Comparison of ENCODE assay signal across 1 cellular context in the genomic region with DNA sequence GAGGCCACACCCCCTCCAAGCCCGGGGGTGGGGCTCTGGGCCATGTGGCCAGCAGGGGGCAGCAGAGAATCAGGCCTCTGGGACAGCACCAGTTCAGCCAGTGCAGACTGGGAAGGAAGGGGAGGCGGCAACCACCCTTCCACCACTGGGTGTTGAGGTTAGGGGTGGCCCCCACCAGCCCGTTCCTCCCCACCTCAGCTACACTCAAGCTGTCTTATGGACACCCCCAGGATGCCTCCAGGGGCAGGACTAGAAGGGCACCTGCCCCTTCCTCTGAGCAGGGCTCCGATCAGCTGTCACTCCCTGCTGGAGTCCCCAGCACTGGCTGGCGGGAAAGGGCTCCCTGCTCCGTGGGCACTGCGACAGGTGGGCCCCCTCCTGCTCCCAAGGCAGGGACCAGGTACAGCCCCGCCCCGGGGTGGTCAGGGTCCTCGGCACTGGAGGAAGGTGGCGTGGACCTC.
TF ChIP-seq lines count a peak whose summit lies in the region.

No MANE protein-coding gene starts in this region.

TF ChIP-seq in HepG2, 621 proteins besides CTCF, POLR2A, EP300 and RAD21 (continued from another document and continues in another):
- TF ChIP-seq SAP130 (CRISPR knock-in tag; IDR thresholded peaks at IDR 0.05; ENCODE audit: low read depth) (peak; percentile 75), RFXAP (CRISPR knock-in tag; IDR thresholded peaks at IDR 0.05; ENCODE audit: borderline replicate concordance) (no peak), NFE2L2 (IDR thresholded peaks at IDR 0.05; ENCODE audit: low read length) (no peak), ZNF383 (CRISPR knock-in tag; IDR thresholded peaks at IDR 0.05; ENCODE audit: borderline replicate concordance) (no peak), MAF1 (CRISPR knock-in tag; IDR thresholded peaks at IDR 0.05; ENCODE audit: borderline replicate concordance) (no peak), LCORL (IDR thresholded peaks at IDR 0.05) (no peak), LCORL (CRISPR knock-in tag; IDR thresholded peaks at IDR 0.05) (no peak), GTF3A (CRISPR knock-in tag; conservative IDR thresholded peaks at IDR 0.05) (no peak), IRF9 (CRISPR knock-in tag; IDR thresholded peaks at IDR 0.05; ENCODE audit: borderline replicate concordance) (no peak; the same call in 1 of the 2 replicates), GZF1 (CRISPR knock-in tag; IDR thresholded peaks at IDR 0.05) (no peak), BCL3 (CRISPR knock-in tag; IDR thresholded peaks at IDR 0.05) (no peak), PHF21A (CRISPR knock-in tag; IDR thresholded peaks at IDR 0.05) (no peak), SRSF9 (IDR thresholded peaks at IDR 0.05; ENCODE audit: borderline replicate concordance, insufficient read depth, low read depth, low read length, poor library complexity, severe bottlenecking) (no peak), TEF (CRISPR knock-in tag; IDR thresholded peaks at IDR 0.05) (no peak), GATAD1 (CRISPR knock-in tag; IDR thresholded peaks at IDR 0.05) (0 out of 2 replicates have a peak, but pooled peaks have one; percentile 31), HNF4G (IDR thresholded peaks at IDR 0.05; ENCODE audit: borderline replicate concordance, low read depth, low read length) (no peak), HNF4G (CRISPR knock-in tag; IDR thresholded peaks at IDR 0.05; ENCODE audit: borderline replicate concordance, low read depth) (no peak; the same call in 1 of the 2 replicates), HNRNPK (IDR thresholded peaks at IDR 0.05; ENCODE audit: low read depth, low read length, poor library complexity, severe bottlenecking) (no peak), NFRKB (IDR thresholded peaks at IDR 0.05) (no peak), ZNF331 (CRISPR knock-in tag; IDR thresholded peaks at IDR 0.05) (peak; percentile 72; the same call in 1 of the 2 replicates), ZNF800 (CRISPR knock-in tag; IDR thresholded peaks at IDR 0.05) (no peak), ZNF879 (CRISPR knock-in tag; IDR thresholded peaks at IDR 0.05) (no peak), ZNF256 (CRISPR knock-in tag; conservative IDR thresholded peaks at IDR 0.05) (no peak), HHEX (CRISPR knock-in tag; IDR thresholded peaks at IDR 0.05) (no peak), PAF1 (CRISPR knock-in tag; IDR thresholded peaks at IDR 0.05) (0 out of 2 replicates have a peak, but pooled peaks have one; percentile 36), TOPORS (CRISPR knock-in tag; IDR thresholded peaks at IDR 0.05) (no peak), U2AF2 (IDR thresholded peaks at IDR 0.05; ENCODE audit: low read depth, low read length) (no peak), ZNF761 (CRISPR knock-in tag; conservative IDR thresholded peaks at IDR 0.05) (no peak), XRCC5 (optimal IDR thresholded peaks at IDR 0.05; ENCODE audit: low read length) (peak; percentile 97), ZNF772 (CRISPR knock-in tag; IDR thresholded peaks at IDR 0.05) (peak; percentile 78; the same call in 1 of the 2 replicates), SMARCC2 (IDR thresholded peaks at IDR 0.05) (no peak), ZNF121 (CRISPR knock-in tag; IDR thresholded peaks at IDR 0.05) (no peak), DDIT3 (CRISPR knock-in tag; IDR thresholded peaks at IDR 0.05) (no peak), ZUFSP (CRISPR knock-in tag; IDR thresholded peaks at IDR 0.05; ENCODE audit: borderline replicate concordance) (no peak), ZNF577 (CRISPR knock-in tag; IDR thresholded peaks at IDR 0.05; ENCODE audit: borderline replicate concordance, low read depth) (no peak), ZNF569 (CRISPR knock-in tag; IDR thresholded peaks at IDR 0.05; ENCODE audit: borderline replicate concordance) (no peak), MYNN (CRISPR knock-in tag; IDR thresholded peaks at IDR 0.05; ENCODE audit: low read depth) (peak; percentile 59; the same call in 1 of the 2 replicates), BHLHE40 (IDR thresholded peaks at IDR 0.05; ENCODE audit: low read length) (no peak)
- TF ChIP-seq, protein P1, sequence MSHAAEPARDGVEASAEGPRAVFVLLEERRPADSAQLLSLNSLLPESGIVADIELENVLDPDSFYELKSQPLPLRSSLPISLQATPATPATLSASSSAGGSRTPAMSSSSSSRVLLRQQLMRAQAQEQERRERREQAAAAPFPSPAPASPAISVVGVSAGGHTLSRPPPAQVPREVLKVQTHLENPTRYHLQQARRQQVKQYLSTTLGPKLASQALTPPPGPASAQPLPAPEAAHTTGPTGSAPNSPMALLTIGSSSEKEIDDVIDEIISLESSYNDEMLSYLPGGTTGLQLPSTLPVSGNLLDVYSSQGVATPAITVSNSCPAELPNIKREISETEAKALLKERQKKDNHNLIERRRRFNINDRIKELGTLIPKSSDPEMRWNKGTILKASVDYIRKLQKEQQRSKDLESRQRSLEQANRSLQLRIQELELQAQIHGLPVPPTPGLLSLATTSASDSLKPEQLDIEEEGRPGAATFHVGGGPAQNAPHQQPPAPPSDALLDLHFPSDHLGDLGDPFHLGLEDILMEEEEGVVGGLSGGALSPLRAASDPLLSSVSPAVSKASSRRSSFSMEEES (CRISPR knock-in tag; IDR thresholded peaks at IDR 0.05): 0 out of 2 replicates have a peak, but pooled peaks have one; percentile 41
- TF ChIP-seq, protein P2, sequence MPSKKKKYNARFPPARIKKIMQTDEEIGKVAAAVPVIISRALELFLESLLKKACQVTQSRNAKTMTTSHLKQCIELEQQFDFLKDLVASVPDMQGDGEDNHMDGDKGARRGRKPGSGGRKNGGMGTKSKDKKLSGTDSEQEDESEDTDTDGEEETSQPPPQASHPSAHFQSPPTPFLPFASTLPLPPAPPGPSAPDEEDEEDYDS (CRISPR knock-in tag; IDR thresholded peaks at IDR 0.05): no peak; the same call in 1 of the 2 replicates
- TF ChIP-seq, protein P3, sequence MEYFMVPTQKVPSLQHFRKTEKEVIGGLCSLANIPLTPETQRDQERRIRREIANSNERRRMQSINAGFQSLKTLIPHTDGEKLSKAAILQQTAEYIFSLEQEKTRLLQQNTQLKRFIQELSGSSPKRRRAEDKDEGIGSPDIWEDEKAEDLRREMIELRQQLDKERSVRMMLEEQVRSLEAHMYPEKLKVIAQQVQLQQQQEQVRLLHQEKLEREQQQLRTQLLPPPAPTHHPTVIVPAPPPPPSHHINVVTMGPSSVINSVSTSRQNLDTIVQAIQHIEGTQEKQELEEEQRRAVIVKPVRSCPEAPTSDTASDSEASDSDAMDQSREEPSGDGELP (IDR thresholded peaks at IDR 0.05; ENCODE audit: borderline replicate concordance, low read depth): peak; percentile 18; the same call in 1 of the 2 replicates
- TF ChIP-seq, protein P4, sequence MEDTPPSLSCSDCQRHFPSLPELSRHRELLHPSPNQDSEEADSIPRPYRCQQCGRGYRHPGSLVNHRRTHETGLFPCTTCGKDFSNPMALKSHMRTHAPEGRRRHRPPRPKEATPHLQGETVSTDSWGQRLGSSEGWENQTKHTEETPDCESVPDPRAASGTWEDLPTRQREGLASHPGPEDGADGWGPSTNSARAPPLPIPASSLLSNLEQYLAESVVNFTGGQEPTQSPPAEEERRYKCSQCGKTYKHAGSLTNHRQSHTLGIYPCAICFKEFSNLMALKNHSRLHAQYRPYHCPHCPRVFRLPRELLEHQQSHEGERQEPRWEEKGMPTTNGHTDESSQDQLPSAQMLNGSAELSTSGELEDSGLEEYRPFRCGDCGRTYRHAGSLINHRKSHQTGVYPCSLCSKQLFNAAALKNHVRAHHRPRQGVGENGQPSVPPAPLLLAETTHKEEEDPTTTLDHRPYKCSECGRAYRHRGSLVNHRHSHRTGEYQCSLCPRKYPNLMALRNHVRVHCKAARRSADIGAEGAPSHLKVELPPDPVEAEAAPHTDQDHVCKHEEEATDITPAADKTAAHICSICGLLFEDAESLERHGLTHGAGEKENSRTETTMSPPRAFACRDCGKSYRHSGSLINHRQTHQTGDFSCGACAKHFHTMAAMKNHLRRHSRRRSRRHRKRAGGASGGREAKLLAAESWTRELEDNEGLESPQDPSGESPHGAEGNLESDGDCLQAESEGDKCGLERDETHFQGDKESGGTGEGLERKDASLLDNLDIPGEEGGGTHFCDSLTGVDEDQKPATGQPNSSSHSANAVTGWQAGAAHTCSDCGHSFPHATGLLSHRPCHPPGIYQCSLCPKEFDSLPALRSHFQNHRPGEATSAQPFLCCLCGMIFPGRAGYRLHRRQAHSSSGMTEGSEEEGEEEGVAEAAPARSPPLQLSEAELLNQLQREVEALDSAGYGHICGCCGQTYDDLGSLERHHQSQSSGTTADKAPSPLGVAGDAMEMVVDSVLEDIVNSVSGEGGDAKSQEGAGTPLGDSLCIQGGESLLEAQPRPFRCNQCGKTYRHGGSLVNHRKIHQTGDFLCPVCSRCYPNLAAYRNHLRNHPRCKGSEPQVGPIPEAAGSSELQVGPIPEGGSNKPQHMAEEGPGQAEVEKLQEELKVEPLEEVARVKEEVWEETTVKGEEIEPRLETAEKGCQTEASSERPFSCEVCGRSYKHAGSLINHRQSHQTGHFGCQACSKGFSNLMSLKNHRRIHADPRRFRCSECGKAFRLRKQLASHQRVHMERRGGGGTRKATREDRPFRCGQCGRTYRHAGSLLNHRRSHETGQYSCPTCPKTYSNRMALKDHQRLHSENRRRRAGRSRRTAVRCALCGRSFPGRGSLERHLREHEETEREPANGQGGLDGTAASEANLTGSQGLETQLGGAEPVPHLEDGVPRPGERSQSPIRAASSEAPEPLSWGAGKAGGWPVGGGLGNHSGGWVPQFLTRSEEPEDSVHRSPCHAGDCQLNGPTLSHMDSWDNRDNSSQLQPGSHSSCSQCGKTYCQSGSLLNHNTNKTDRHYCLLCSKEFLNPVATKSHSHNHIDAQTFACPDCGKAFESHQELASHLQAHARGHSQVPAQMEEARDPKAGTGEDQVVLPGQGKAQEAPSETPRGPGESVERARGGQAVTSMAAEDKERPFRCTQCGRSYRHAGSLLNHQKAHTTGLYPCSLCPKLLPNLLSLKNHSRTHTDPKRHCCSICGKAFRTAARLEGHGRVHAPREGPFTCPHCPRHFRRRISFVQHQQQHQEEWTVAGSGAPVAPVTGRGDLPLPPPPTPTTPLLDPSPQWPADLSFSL (CRISPR knock-in tag; IDR thresholded peaks at IDR 0.05): no peak
- TF ChIP-seq, protein P5, sequence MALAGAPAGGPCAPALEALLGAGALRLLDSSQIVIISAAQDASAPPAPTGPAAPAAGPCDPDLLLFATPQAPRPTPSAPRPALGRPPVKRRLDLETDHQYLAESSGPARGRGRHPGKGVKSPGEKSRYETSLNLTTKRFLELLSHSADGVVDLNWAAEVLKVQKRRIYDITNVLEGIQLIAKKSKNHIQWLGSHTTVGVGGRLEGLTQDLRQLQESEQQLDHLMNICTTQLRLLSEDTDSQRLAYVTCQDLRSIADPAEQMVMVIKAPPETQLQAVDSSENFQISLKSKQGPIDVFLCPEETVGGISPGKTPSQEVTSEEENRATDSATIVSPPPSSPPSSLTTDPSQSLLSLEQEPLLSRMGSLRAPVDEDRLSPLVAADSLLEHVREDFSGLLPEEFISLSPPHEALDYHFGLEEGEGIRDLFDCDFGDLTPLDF (CRISPR knock-in tag; IDR thresholded peaks at IDR 0.05): no peak
